In the genomic region with DNA sequence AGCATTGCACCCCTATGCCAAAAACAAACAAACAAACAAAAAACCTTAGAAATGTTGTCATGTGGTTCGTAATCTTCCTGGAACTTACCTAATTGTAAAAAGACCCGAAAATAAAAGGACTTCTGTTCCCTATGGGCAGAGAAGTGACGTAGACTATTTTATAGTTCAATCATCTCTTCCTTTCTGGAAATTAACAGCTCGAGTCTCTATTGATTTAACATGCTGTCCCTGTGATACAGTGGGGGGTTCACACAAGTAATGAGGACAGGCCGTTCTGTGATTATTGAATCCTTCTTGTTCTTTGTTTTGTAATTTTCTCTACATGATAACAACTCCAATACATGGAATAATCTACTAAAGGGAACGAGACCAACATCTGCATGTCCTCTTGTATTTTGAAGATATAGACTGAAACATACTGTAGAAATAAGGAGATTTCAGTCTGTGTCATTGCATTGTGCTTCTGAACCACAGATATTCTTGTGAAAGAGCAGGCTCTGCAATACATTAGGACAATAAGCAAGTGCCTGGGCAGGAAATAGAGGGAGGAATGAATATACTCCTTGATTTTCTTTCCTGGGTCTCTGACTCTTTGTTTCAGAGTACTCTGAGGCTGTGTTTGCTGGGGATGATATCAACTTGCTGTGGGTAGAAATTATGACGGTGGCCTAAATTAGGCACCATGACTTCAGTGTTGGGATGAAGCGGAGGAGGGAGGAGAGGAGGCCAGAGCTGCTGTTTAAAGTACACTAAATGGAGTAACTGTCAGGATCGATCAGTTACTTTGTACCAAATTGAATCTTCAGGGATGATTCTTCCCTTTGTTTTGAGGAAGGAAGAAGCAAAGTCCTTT, we compare ENCODE assay signal across 28 cellular contexts.
DNase-seq lines count a peak whose midpoint lies in the region; ATAC-seq, FAIRE-seq and TF ChIP-seq lines count a peak whose summit lies in the region.
"Had no signal": no experiment of that assay in that cellular context is flagged by ENCODE, and none has a peak within 500 bp of the region (broad histone marks: within the 10 kb centered on the region; RNA-seq: fewer than 3 reads in every experiment).

No MANE protein-coding gene starts in this region.

- no peak for TF ChIP-seq POLR2A in heart left ventricle (IDR thresholded peaks at IDR 0.05)

- peak overlapping the region in 6 of 12 donors; percentile 11 to 75 (median 42) for H3K27ac ChIP-seq in heart left ventricle
- peak overlapping the region; percentile 34 for H3K27ac ChIP-seq in neutrophil
- H3K27ac ChIP-seq: cardiac muscle cell, SK-N-MC, stomach, transverse colon had no signal

- H3K27ac Mint-ChIP-seq in endothelial cell (ENCODE audit: unreplicated experiment) (peak overlapping the region; percentile 4), chondrocyte (ENCODE audit: unreplicated experiment) (no peak overlapping the region)
- H3K27ac Mint-ChIP-seq: activated CD4-positive, alpha-beta T cell treated with anti-CD3 and anti-CD28 coated beads, Interleukin-2, amount 10 ng/mL, durations not matched to agents 24 days and 14 days; activated naive CD4-positive, alpha-beta T cell treated with anti-CD3 and anti-CD28 coated beads for 36 hours; CD8-positive, alpha-beta T cell; dendritic cell treated with granulocyte-macrophage colony-stimulating factor and Interleukin-4, amounts not matched to agents 40 ng/mL and 50 ng/mL, for 4 days; T-helper 17 cell had no signal

- TF ChIP-seq CTCF in heart left ventricle (IDR thresholded peaks at IDR 0.05): no peak
- TF ChIP-seq CTCF in endothelial cell (IDR thresholded peaks at IDR 0.05; ENCODE audit: unreplicated experiment): no peak
- TF ChIP-seq CTCF in neutrophil (IDR thresholded peaks at IDR 0.05): no peak
- no peak for TF ChIP-seq CTCF in chondrocyte (IDR thresholded peaks at IDR 0.05)

- peaks cover 0 to 18% (median 9%) of the 10 kb centered on the region in 12 donors for H3K4me1 ChIP-seq in heart left ventricle
- H3K4me1 ChIP-seq in neutrophil (ENCODE audit: control insufficient read depth in 1 of 2, insufficient read depth in 1 of 2, low read depth in 1 of 2, low read length in 1 of 2): peaks cover 43 to 52% of the 10 kb centered on the region in 2 experiments

- no peak for FAIRE-seq in urothelium cell line (lab: Jason Lieb, UNC)
- FAIRE-seq: A204.1, endothelial cell of umbilical vein had no signal

- no peaks in the 10 kb centered on the region for H3K27me3 ChIP-seq in heart left ventricle
- H3K27me3 ChIP-seq in neutrophil: no peaks in the 10 kb centered on the region
- H3K27me3 ChIP-seq: cardiac muscle cell, stomach, transverse colon had no signal

- ATAC-seq in heart left ventricle (peak in 3 of 4 donors; percentile 59 to 86 (median 75)), Right ventricle myocardium inferior (no peak), GM18867 (IDR thresholded peaks at IDR 0.05; ENCODE audit: unreplicated experiment) (no peak)
- ATAC-seq: activated T-cell treated with anti-CD3 and anti-CD28 coated beads, Interleukin-2, amount 50 U/mL, for 4 hours; CD8-positive, alpha-beta T cell; left colon; naive thymus-derived CD8-positive, alpha-beta T cell; T-helper 17 cell had no signal

- H3K9me3 ChIP-seq in heart left ventricle (no peaks in the 10 kb centered on the region), neutrophil (no peaks in the 10 kb centered on the region)
- H3K9me3 ChIP-seq: stomach, transverse colon had no signal

- no peaks in the 10 kb centered on the region for H3K36me3 Mint-ChIP-seq in endothelial cell (ENCODE audit: low read depth, unreplicated experiment)
- H3K36me3 Mint-ChIP-seq in chondrocyte (ENCODE audit: low read depth): no peaks in the 10 kb centered on the region
- H3K36me3 Mint-ChIP-seq: CD8-positive, alpha-beta T cell; naive thymus-derived CD8-positive, alpha-beta T cell had no signal

- DNase-seq in heart left ventricle: no peak
- no peak for DNase-seq in Right ventricle myocardium inferior (ENCODE audit: missing footprints)
- DNase-seq in endothelial cell (ENCODE audit: low spot score): no peak
- DNase-seq in urothelium cell line (ENCODE audit: low spot score): no peak
- DNase-seq in NCI-H748 treated with DMSO at 0.1 percent for 48 hours (lab: John Stamatoyannopoulos, UW): no peak
- no peak for DNase-seq in chondrocyte (ENCODE audit: low spot score)
- DNase-seq: activated CD4-positive, alpha-beta T cell treated with anti-CD3 and anti-CD28 coated beads, Interleukin-2, amount 10 ng/mL, durations not matched to agents 24 days and 14 days; activated naive CD4-positive, alpha-beta T cell treated with anti-CD3 and anti-CD28 coated beads for 36 hours; activated T-cell treated with anti-CD3 and anti-CD28 coated beads, Interleukin-2, amount 50 U/mL, for 4 hours; amygdala; CD8-positive, alpha-beta T cell; DMS153; left colon; MM.1S; naive thymus-derived CD8-positive, alpha-beta T cell; NCI-H146; posterior cingulate gyrus; RPMI8226; stomach; T-helper 17 cell; transverse colon had no signal

- H3K4me3 Mint-ChIP-seq in endothelial cell (ENCODE audit: unreplicated experiment): no peak overlapping the region
- H3K4me3 Mint-ChIP-seq in chondrocyte (ENCODE audit: unreplicated experiment): no peak overlapping the region
- H3K4me3 Mint-ChIP-seq: activated CD4-positive, alpha-beta T cell treated with anti-CD3 and anti-CD28 coated beads, Interleukin-2, amount 10 ng/mL, durations not matched to agents 24 days and 14 days; activated naive CD4-positive, alpha-beta T cell treated with anti-CD3 and anti-CD28 coated beads for 36 hours; activated T-cell treated with anti-CD3 and anti-CD28 coated beads, Interleukin-2, amount 50 U/mL, for 4 hours; CD8-positive, alpha-beta T cell; dendritic cell treated with granulocyte-macrophage colony-stimulating factor and Interleukin-4, amounts not matched to agents 40 ng/mL and 50 ng/mL, for 4 days; naive thymus-derived CD8-positive, alpha-beta T cell; T-helper 17 cell had no signal

- intact Hi-C loops in heart left ventricle (cut with DNase I): loop anchor here in 1 of 10 donors (2.0 kb wide), 1 partner anchor 32 kb away; no protein-coding TSS in a partner anchor
- intact Hi-C loops in Right ventricle myocardium inferior (cut with DNase I): no loop called here

- H3K9me3 Mint-ChIP-seq in endothelial cell (ENCODE audit: unreplicated experiment): no peaks in the 10 kb centered on the region
- H3K9me3 Mint-ChIP-seq in chondrocyte (ENCODE audit: low read depth): no peaks in the 10 kb centered on the region
- H3K9me3 Mint-ChIP-seq: activated CD4-positive, alpha-beta T cell treated with anti-CD3 and anti-CD28 coated beads, Interleukin-2, amount 10 ng/mL, durations not matched to agents 24 days and 14 days; activated naive CD4-positive, alpha-beta T cell treated with anti-CD3 and anti-CD28 coated beads for 36 hours; activated T-cell treated with anti-CD3 and anti-CD28 coated beads, Interleukin-2, amount 50 U/mL, for 4 hours; CD8-positive, alpha-beta T cell; dendritic cell treated with granulocyte-macrophage colony-stimulating factor and Interleukin-4, amounts not matched to agents 40 ng/mL and 50 ng/mL, for 4 days; naive thymus-derived CD8-positive, alpha-beta T cell had no signal

- H3K4me1 Mint-ChIP-seq in endothelial cell (ENCODE audit: unreplicated experiment): peaks cover 29% of the 10 kb centered on the region
- H3K4me1 Mint-ChIP-seq in chondrocyte (ENCODE audit: low read depth): peaks cover 10% of the 10 kb centered on the region

- no peak overlapping the region for H3K4me3 ChIP-seq in heart left ventricle
- H3K4me3 ChIP-seq in neutrophil (ENCODE audit: low read depth in 1 of 2, low read length in 1 of 2): no peak overlapping the region
- H3K4me3 ChIP-seq: cardiac muscle cell, SK-N-MC, stomach, transverse colon had no signal

- no peaks in the 10 kb centered on the region for H3K36me3 ChIP-seq in heart left ventricle
- H3K36me3 ChIP-seq in neutrophil: no peaks in the 10 kb centered on the region
- H3K36me3 ChIP-seq: cardiac muscle cell, stomach, transverse colon had no signal

- H3K27me3 Mint-ChIP-seq in endothelial cell (ENCODE audit: unreplicated experiment) (peaks cover 2% of the 10 kb centered on the region), chondrocyte (ENCODE audit: low read depth) (no peaks in the 10 kb centered on the region)
- H3K27me3 Mint-ChIP-seq: activated CD4-positive, alpha-beta T cell treated with anti-CD3 and anti-CD28 coated beads, Interleukin-2, amount 10 ng/mL, durations not matched to agents 24 days and 14 days; dendritic cell treated with granulocyte-macrophage colony-stimulating factor and Interleukin-4, amounts not matched to agents 40 ng/mL and 50 ng/mL, for 4 days had no signal

- WGBS in heart left ventricle, 4 donors: 65 to 81% (median 76%) methylated on average over 9 of the region's 9 CpGs

Comparison
In these comparisons a context has a peak if more than half of its experiments do, and no peak if none do; other contexts are left out.
1. ATAC-seq: peak in heart left ventricle (3 of 4); none in Right ventricle myocardium inferior (single experiment) and GM18867 (single experiment).